In the genomic region with DNA sequence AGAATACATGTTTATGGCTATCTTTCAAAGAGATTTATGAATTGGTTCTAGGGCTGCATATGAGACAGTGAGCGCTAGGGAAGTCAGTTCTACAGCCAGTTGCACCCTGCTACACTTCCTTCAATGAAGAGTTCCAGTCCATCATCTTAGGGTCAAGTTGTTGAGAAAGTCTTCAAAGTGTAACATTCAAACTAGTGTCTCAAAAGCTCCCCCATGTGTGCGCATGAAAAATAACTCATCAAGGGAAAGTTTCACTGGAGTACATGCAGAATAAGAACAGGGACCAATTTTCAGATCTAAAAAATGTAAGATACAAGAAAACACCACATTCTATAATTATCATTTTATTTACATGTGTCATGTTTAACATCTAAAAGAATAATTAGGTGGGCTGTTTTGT, we compare ENCODE assay signal across 8 cellular contexts.
A peak's percentile ranks its signal among the peaks of the same experiment; 100 is the strongest.
DNase-seq lines count a peak whose midpoint lies in the region; ATAC-seq and TF ChIP-seq lines count a peak whose summit lies in the region.

No MANE protein-coding gene starts in this region.

- peak; percentile 16 for DNase-seq in SK-N-SH
- DNase-seq in inferior parietal cortex (ENCODE audit: extremely low spot score): peak; percentile 73
- no peak for DNase-seq in CD4-positive, alpha-beta memory T cell
- DNase-seq in activated CD4-positive, CD25-positive, alpha-beta regulatory T cell treated with anti-CD3 and anti-CD28 coated beads, Interleukin-2, amount 50 U/mL, for 72 hours: no peak
- DNase-seq in left lobe of liver (ENCODE audit: low spot score): no peak

- H3K36me3 Mint-ChIP-seq in CD4-positive, alpha-beta memory T cell: no peaks in the 10 kb centered on the region

- WGBS in SK-N-SH (ENCODE audit: low lambda C conversion rate): 60% methylated on average over 2 of the region's 2 CpGs

- H3K4me2 ChIP-seq in DOHH2 (ENCODE audit: low read length): peak overlapping the region; percentile 36
- no peak overlapping the region for H3K4me2 ChIP-seq in SK-N-SH

- peaks cover 2% of the 10 kb centered on the region; the same call in 1 of the 2 replicates for H3K27me3 ChIP-seq in DOHH2 (ENCODE audit: control insufficient read depth, low read length)
- H3K27me3 ChIP-seq in SK-N-SH (ENCODE audit: insufficient read depth): no peaks in the 10 kb centered on the region
- no peaks in the 10 kb centered on the region for H3K27me3 ChIP-seq in CD4-positive, alpha-beta memory T cell (ENCODE audit: insufficient read depth, low read length)

- H3F3A ChIP-seq in DOHH2 (ENCODE audit: control insufficient read depth, insufficient read depth) (no peaks in the 10 kb centered on the region), SK-N-SH (replicated peaks; ENCODE audit: insufficient read depth) (peaks cover 6% of the 10 kb centered on the region)

- POLR2A ChIA-PET in SK-N-SH (lab: Yijun Ruan, JAX): no interaction called here
- POLR2A ChIA-PET in CD4-positive, alpha-beta memory T cell (lab: Charles Lee; ENCODE audit: partially characterized antibody): no interaction called here

- H3K9me3 Mint-ChIP-seq in CD4-positive, alpha-beta memory T cell: peaks cover 0 to 6% (median under 1%) of the 10 kb centered on the region in 8 donors

- H3K27ac Mint-ChIP-seq in CD4-positive, alpha-beta memory T cell: no peak overlapping the region

- no peak overlapping the region for H3K27ac ChIP-seq in DOHH2 (ENCODE audit: low read depth, low read length)
- H3K27ac ChIP-seq in SK-N-SH (ENCODE audit: low read depth in 2 of 2, low read length in 1 of 2): no peak overlapping the region
- H3K27ac ChIP-seq in CD4-positive, alpha-beta memory T cell (ENCODE audit: low read depth, low read length): no peak overlapping the region

- no peaks in the 10 kb centered on the region for H3K4me1 Mint-ChIP-seq in CD4-positive, alpha-beta memory T cell

- H3K36me3 ChIP-seq in DOHH2 (ENCODE audit: control insufficient read depth, low read length): no peaks in the 10 kb centered on the region
- H3K36me3 ChIP-seq in SK-N-SH (replicated peaks in 1 of 2; ENCODE audit: control insufficient read depth in 1 of 2, insufficient read depth in 2 of 2, low read length in 1 of 2): no peaks in the 10 kb centered on the region
- no peaks in the 10 kb centered on the region for H3K36me3 ChIP-seq in CD4-positive, alpha-beta memory T cell (ENCODE audit: insufficient read depth, low read length)

- H2AFZ ChIP-seq in SK-N-SH (ENCODE audit: low read depth): no peak overlapping the region

- H3K79me2 ChIP-seq in DOHH2 (ENCODE audit: control insufficient read depth, low read length) (no peaks in the 10 kb centered on the region), SK-N-SH (ENCODE audit: insufficient read depth) (no peaks in the 10 kb centered on the region)

- H3K9me2 ChIP-seq in DOHH2 (replicated peaks; ENCODE audit: control insufficient read depth, low read length) (no peaks in the 10 kb centered on the region), SK-N-SH (no peaks in the 10 kb centered on the region)

- ATAC-seq in HG02610 (IDR thresholded peaks at IDR 0.05; ENCODE audit: unreplicated experiment): peak; percentile 51
- no peak for ATAC-seq in HG03571 (IDR thresholded peaks at IDR 0.05; ENCODE audit: unreplicated experiment)
- ATAC-seq in left lobe of liver: no peak

- no peak overlapping the region for H3K4me3 Mint-ChIP-seq in CD4-positive, alpha-beta memory T cell

- no peak for TF ChIP-seq EP300 in SK-N-SH (IDR thresholded peaks at IDR 0.05; ENCODE audit: borderline replicate concordance in 1 of 2, low read depth in 1 of 2, low read length in 1 of 2)

- no peaks in the 10 kb centered on the region for H3K9me3 ChIP-seq in DOHH2 (ENCODE audit: control insufficient read depth, insufficient read depth, low read length)
- H3K9me3 ChIP-seq in SK-N-SH: no peaks in the 10 kb centered on the region
- no peaks in the 10 kb centered on the region for H3K9me3 ChIP-seq in CD4-positive, alpha-beta memory T cell (ENCODE audit: control insufficient read depth in 1 of 2, low read length in 2 of 2)

- no peaks in the 10 kb centered on the region for H3K27me3 Mint-ChIP-seq in CD4-positive, alpha-beta memory T cell

- peak; percentile 68 for TF ChIP-seq CTCF in DOHH2 (IDR thresholded peaks at IDR 0.05; ENCODE audit: low read depth, low read length, poor library complexity, severe bottlenecking)
- peak; percentile 74 for TF ChIP-seq CTCF in SK-N-SH (IDR thresholded peaks at IDR 0.05)

- peak; percentile 88 for TF ChIP-seq RAD21 in SK-N-SH (IDR thresholded peaks at IDR 0.05; ENCODE audit: low read length)

- H3K9ac ChIP-seq in SK-N-SH: no peak overlapping the region

- CTCF ChIA-PET in SK-N-SH (lab: Yijun Ruan, JAX): interaction anchor here (0.7 to 5.8 kb wide), 12 partner anchors 9 to 1171 kb away, joined by 3 to 46 read pairs (median 4); no protein-coding TSS in a partner anchor
- CTCF ChIA-PET in CD4-positive, alpha-beta memory T cell (lab: Charles Lee; ENCODE audit: partially characterized antibody): no interaction called here

- peaks cover 21% of the 10 kb centered on the region for H3K4me1 ChIP-seq in DOHH2 (ENCODE audit: control insufficient read depth, low read length)
- H3K4me1 ChIP-seq in SK-N-SH (ENCODE audit: control insufficient read depth in 1 of 2, insufficient read depth in 2 of 2, low read depth in 1 of 2, low read length in 1 of 2): peaks cover 13 to 16% of the 10 kb centered on the region in 2 experiments; a peak in 3 of 4 replicates
- H3K4me1 ChIP-seq in CD4-positive, alpha-beta memory T cell (ENCODE audit: insufficient read depth, low read length): no peaks in the 10 kb centered on the region

- peak overlapping the region; percentile 37; the same call in 1 of the 2 replicates for H3K4me3 ChIP-seq in DOHH2 (ENCODE audit: low read length)
- H3K4me3 ChIP-seq in SK-N-SH (ENCODE audit: low read depth in 2 of 2, low read length in 1 of 2): no peak overlapping the region
- H3K4me3 ChIP-seq in CD4-positive, alpha-beta memory T cell (ENCODE audit: low read length in 2 of 2): no peak overlapping the region

- intact Hi-C loops in CD4-positive, alpha-beta memory T cell (cut with micrococcal nuclease): no loop called here

- H4K20me1 ChIP-seq in DOHH2 (ENCODE audit: control insufficient read depth, insufficient read depth, low read depth, low read length) (no peaks in the 10 kb centered on the region), SK-N-SH (ENCODE audit: insufficient read depth) (no peaks in the 10 kb centered on the region)

TF ChIP-seq in SK-N-SH, 30 proteins besides CTCF, POLR2A, EP300 and RAD21:
- no peak for TF ChIP-seq FOXJ3 (CRISPR knock-in tag; IDR thresholded peaks at IDR 0.05)
- no peak for TF ChIP-seq RFX5 (IDR thresholded peaks at IDR 0.05; ENCODE audit: low read length)
- no peak for TF ChIP-seq ELF1 (IDR thresholded peaks at IDR 0.05)
- TF ChIP-seq SMC3 (IDR thresholded peaks at IDR 0.05; ENCODE audit: low read depth, low read length): peak; percentile 85

Comparison
In these comparisons a context has a peak if more than half of its experiments do, and no peak if none do; other contexts are left out.
1. DNase-seq: peak in SK-N-SH (single experiment) and inferior parietal cortex (single experiment); none in CD4-positive, alpha-beta memory T cell (0 of 5), activated CD4-positive, CD25-positive, alpha-beta regulatory T cell treated with anti-CD3 and anti-CD28 coated beads, Interleukin-2, amount 50 U/mL, for 72 hours (single experiment) and left lobe of liver (single experiment).